Comparison of ENCODE assay signal across 9 cellular contexts in the genomic region with DNA sequence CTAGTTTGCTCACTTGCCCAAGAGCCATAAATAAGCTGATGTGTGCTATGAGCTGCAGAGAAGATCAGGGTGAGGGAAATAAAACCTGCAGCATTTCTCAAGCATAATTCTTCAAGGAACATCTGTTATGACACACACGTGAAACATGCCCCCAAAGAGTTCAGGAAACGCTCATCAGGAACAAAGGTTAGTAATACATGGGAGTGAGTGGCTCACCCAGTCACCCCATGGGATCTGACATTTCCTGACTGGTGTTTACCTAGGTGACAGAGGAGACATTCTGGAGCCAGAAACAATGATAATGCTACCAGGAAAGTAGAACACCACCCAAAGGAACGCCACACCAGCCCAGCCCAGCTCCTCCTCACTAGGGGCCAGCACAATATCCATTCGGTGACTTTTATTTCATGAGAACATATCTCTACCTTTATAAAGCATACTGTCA.
DNase-seq lines count a peak whose midpoint lies in the region; ATAC-seq and TF ChIP-seq lines count a peak whose summit lies in the region.
"Had no signal": no experiment of that assay in that cellular context is flagged by ENCODE, and none has a peak within 500 bp of the region (broad histone marks: within the 10 kb centered on the region; RNA-seq: fewer than 3 reads in every experiment).

No MANE protein-coding gene starts in this region.

- peaks cover 5% of the 10 kb centered on the region for H3K9me3 Mint-ChIP-seq in neural crest cell

- no peak for TF ChIP-seq CTCF in neural crest cell (conservative IDR thresholded peaks at IDR 0.05)

- no peaks in the 10 kb centered on the region for H3K27me3 Mint-ChIP-seq in neural crest cell (ENCODE audit: low read depth)

- peak; percentile 84 for DNase-seq in Daoy (ENCODE audit: low read depth)
- DNase-seq in NCI-H146 (lab: John Stamatoyannopoulos, UW): peak; percentile 66
- DNase-seq in dermis blood vessel endothelial cell: peak; percentile 53
- DNase-seq in neural crest cell (ENCODE audit: low read depth, low spot score): no peak
- no peak for DNase-seq in sciatic nerve (ENCODE audit: low spot score)
- DNase-seq: islet precursor cell had no signal

- no peaks in the 10 kb centered on the region for H3K36me3 Mint-ChIP-seq in neural crest cell (ENCODE audit: low read depth)

- ATAC-seq in HG02678 (IDR thresholded peaks at IDR 0.05; ENCODE audit: unreplicated experiment) (no peak), GM18868 (IDR thresholded peaks at IDR 0.05; ENCODE audit: unreplicated experiment) (no peak), HG02884 (IDR thresholded peaks at IDR 0.05; ENCODE audit: unreplicated experiment) (no peak), sciatic nerve (no peak)

- H3K4me1 Mint-ChIP-seq in neural crest cell: peaks cover 4% of the 10 kb centered on the region

- H3K27ac Mint-ChIP-seq in neural crest cell (ENCODE audit: unreplicated experiment): peak overlapping the region; percentile 59

- no peak overlapping the region for H3K4me3 Mint-ChIP-seq in neural crest cell

- intact Hi-C loops in sciatic nerve (cut with DNase I): no loop called here

Comparison
In these comparisons a context has a peak if more than half of its experiments do, and no peak if none do; other contexts are left out.
1. DNase-seq: peak in Daoy (single experiment), NCI-H146 (single experiment) and dermis blood vessel endothelial cell (single experiment); none in neural crest cell (single experiment) and sciatic nerve (single experiment).